20 cellular contexts compared by ENCODE assay signal in genomic region chr11:74276581-74276980, GRCh38. TPM values are rescaled to one million over a fixed set of nuclear protein-coding genes. Genes with fewer than 3 reads are reported as not detected.
DNase-seq lines count a peak whose midpoint lies in the region; ATAC-seq and TF ChIP-seq lines count a peak whose summit lies in the region.
"Had no signal": no experiment of that assay in that cellular context is flagged by ENCODE, and none has a peak within 500 bp of the region (broad histone marks: within the 10 kb centered on the region; RNA-seq: fewer than 3 reads in every experiment).

No MANE protein-coding gene starts in this region.

- H3K9me3 ChIP-seq in adipocyte (ENCODE audit: control insufficient read depth, low read length), result no peaks in the 10 kb centered on the region
- H3K9me3 ChIP-seq: gastrocnemius medialis, lower lobe of right lung, psoas muscle, thoracic aorta had no signal

- ATAC-seq in left colon, result no peak
- no peak for ATAC-seq in HG02840 (IDR thresholded peaks at IDR 0.05; ENCODE audit: low FRiP score, unreplicated experiment)
- ATAC-seq: gastrocnemius medialis, lower lobe of right lung, psoas muscle had no signal

- H3K9ac ChIP-seq in adipocyte (ENCODE audit: low read length), result no peak overlapping the region
- H3K9ac ChIP-seq: BLaER1 had no signal

- H3K27me3 ChIP-seq in adipocyte (replicated peaks; ENCODE audit: control insufficient read depth, insufficient read depth, low read length), result no peaks in the 10 kb centered on the region
- H3K27me3 ChIP-seq: BLaER1, cardiac muscle cell, gastrocnemius medialis had no signal

- intact Hi-C loops in left colon (cut with DNase I, micrococcal nuclease), result no loop called here

- no peaks in the 10 kb centered on the region for H3K36me3 ChIP-seq in adipocyte (ENCODE audit: control insufficient read depth, insufficient read depth, low read length, severe bottlenecking)
- H3K36me3 ChIP-seq: BLaER1, cardiac muscle cell, gastrocnemius medialis, lower lobe of right lung, thoracic aorta had no signal

- no peak for TF ChIP-seq CTCF in fibroblast of pulmonary artery (IDR thresholded peaks at IDR 0.05; ENCODE audit: low read length, missing control alignments)

- no peak overlapping the region for H3K4me3 ChIP-seq in adipocyte (ENCODE audit: low read length)
- H3K4me3 ChIP-seq in fibroblast of pulmonary artery (replicated peaks; ENCODE audit: low read depth, low read length), result no peak overlapping the region
- H3K4me3 ChIP-seq: BLaER1, cardiac muscle cell, gastrocnemius medialis, lower lobe of right lung, psoas muscle, thoracic aorta had no signal

- DNase-seq in ELR (ENCODE audit: low read depth), result peak; percentile 35
- DNase-seq in adipocyte (ENCODE audit: low read depth), result peak; percentile 47
- DNase-seq in fibroblast of pulmonary artery (ENCODE audit: low read depth), result peak; percentile 49
- peak; percentile 64 for DNase-seq in stromal cell of bone marrow (ENCODE audit: low read depth)
- DNase-seq in left colon, result no peak
- DNase-seq in SIG-M5 (lab: John Stamatoyannopoulos, UW), result no peak
- DNase-seq: activated B cell treated with CpG ODN at 0.5 μM for 24 hours; activated CD4-positive, alpha-beta T cell treated with anti-CD3 and anti-CD28 coated beads, Interleukin-2, amount 50 U/mL, for 48 hours; Calu3; gastrocnemius medialis; hippocampal formation; lower lobe of right lung; NCI-H524 treated with DMSO at 0.1 percent for 48 hours; psoas muscle; stimulated activated CD4-positive, alpha-beta T cell treated with anti-CD3 and anti-CD28 coated beads, Interleukin-1b, Interleukin-23, amount 100 ng/mL, for 48 hours; stimulated activated naive CD4-positive, alpha-beta T cell had no signal

- H3K4me1 ChIP-seq in adipocyte (ENCODE audit: control insufficient read depth, insufficient read depth, low read length), result peaks cover 29% of the 10 kb centered on the region
- H3K4me1 ChIP-seq: BLaER1, gastrocnemius medialis, lower lobe of right lung, psoas muscle had no signal

RNA-seq across cellular contexts. Expression of gene P4HA3, which starts 34.9 kb away (rescaled TPM):
- under 1 TPM; 0.25 to 0.27 TPM for total RNA-seq in left colon
- total RNA-seq: activated B cell treated with CpG ODN at 0.5 μM for 24 hours, Calu3, cardiac muscle cell had no signal

Comparison
In these comparisons a context has a peak if more than half of its experiments do, and no peak if none do; other contexts are left out.
1. DNase-seq: peak in ELR (single experiment), adipocyte (single experiment), fibroblast of pulmonary artery (single experiment) and stromal cell of bone marrow (single experiment); none in left colon (0 of 2) and SIG-M5 (single experiment).